ENCODE assay signal across 3 cellular contexts in the genomic region with DNA sequence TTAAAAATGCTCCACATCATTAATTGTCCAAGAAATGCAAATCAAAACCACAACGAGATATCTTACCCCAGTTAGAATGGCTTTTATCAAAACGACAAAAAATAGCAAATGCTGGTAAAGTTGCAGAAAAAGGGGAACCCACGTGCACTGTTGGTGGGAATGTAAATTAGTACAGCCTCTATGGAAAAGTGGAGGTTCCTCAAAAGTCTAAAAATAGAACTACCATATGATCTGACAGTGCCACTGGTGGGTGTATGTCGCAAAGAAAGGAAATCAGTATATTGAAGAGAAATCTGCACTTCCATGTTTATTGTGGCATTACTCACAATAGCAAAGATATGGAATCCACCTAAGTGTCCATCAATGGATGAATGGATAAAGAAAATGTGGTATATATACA.
TF ChIP-seq lines count a peak whose summit lies in the region.

No MANE protein-coding gene starts in this region.

TF ChIP-seq in SK-N-SH treated with all-trans-retinoic acid at 6 μM for 48 hours, 23 proteins besides CTCF, POLR2A, EP300 and RAD21:
- TF ChIP-seq, protein P1, sequence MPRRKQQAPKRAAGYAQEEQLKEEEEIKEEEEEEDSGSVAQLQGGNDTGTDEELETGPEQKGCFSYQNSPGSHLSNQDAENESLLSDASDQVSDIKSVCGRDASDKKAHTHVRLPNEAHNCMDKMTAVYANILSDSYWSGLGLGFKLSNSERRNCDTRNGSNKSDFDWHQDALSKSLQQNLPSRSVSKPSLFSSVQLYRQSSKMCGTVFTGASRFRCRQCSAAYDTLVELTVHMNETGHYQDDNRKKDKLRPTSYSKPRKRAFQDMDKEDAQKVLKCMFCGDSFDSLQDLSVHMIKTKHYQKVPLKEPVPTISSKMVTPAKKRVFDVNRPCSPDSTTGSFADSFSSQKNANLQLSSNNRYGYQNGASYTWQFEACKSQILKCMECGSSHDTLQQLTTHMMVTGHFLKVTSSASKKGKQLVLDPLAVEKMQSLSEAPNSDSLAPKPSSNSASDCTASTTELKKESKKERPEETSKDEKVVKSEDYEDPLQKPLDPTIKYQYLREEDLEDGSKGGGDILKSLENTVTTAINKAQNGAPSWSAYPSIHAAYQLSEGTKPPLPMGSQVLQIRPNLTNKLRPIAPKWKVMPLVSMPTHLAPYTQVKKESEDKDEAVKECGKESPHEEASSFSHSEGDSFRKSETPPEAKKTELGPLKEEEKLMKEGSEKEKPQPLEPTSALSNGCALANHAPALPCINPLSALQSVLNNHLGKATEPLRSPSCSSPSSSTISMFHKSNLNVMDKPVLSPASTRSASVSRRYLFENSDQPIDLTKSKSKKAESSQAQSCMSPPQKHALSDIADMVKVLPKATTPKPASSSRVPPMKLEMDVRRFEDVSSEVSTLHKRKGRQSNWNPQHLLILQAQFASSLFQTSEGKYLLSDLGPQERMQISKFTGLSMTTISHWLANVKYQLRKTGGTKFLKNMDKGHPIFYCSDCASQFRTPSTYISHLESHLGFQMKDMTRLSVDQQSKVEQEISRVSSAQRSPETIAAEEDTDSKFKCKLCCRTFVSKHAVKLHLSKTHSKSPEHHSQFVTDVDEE (CRISPR knock-in tag; IDR thresholded peaks at IDR 0.05), result no peak
- no peak for TF ChIP-seq BACH2 (CRISPR knock-in tag; IDR thresholded peaks at IDR 0.05; ENCODE audit: borderline replicate concordance)
- TF ChIP-seq PPARA (CRISPR knock-in tag; IDR thresholded peaks at IDR 0.05; ENCODE audit: borderline replicate concordance), result no peak
- TF ChIP-seq RARB (CRISPR knock-in tag; IDR thresholded peaks at IDR 0.05), result no peak
- no peak for TF ChIP-seq ZFP3 (CRISPR knock-in tag; IDR thresholded peaks at IDR 0.05)
- TF ChIP-seq ZNF8 (CRISPR knock-in tag; IDR thresholded peaks at IDR 0.05), result peak; percentile 41; the same call in 1 of the 2 replicates

TF ChIP-seq in SK-N-SH, 30 proteins besides CTCF, POLR2A, EP300 and RAD21:
- TF ChIP-seq SMC3 (IDR thresholded peaks at IDR 0.05; ENCODE audit: low read depth, low read length) (no peak), MEF2A (IDR thresholded peaks at IDR 0.05; ENCODE audit: borderline replicate concordance, low read depth) (no peak), FOXM1 (IDR thresholded peaks at IDR 0.05; ENCODE audit: low read depth) (no peak), TEAD4 (IDR thresholded peaks at IDR 0.05; ENCODE audit: borderline replicate concordance, insufficient read depth) (no peak), RXRA (IDR thresholded peaks at IDR 0.05; ENCODE audit: borderline replicate concordance, low read depth) (no peak), RCOR1 (IDR thresholded peaks at IDR 0.05; ENCODE audit: low read length) (no peak), NFIC (IDR thresholded peaks at IDR 0.05; ENCODE audit: borderline replicate concordance) (no peak), ELF1 (IDR thresholded peaks at IDR 0.05) (no peak)
- TF ChIP-seq, protein P2, sequence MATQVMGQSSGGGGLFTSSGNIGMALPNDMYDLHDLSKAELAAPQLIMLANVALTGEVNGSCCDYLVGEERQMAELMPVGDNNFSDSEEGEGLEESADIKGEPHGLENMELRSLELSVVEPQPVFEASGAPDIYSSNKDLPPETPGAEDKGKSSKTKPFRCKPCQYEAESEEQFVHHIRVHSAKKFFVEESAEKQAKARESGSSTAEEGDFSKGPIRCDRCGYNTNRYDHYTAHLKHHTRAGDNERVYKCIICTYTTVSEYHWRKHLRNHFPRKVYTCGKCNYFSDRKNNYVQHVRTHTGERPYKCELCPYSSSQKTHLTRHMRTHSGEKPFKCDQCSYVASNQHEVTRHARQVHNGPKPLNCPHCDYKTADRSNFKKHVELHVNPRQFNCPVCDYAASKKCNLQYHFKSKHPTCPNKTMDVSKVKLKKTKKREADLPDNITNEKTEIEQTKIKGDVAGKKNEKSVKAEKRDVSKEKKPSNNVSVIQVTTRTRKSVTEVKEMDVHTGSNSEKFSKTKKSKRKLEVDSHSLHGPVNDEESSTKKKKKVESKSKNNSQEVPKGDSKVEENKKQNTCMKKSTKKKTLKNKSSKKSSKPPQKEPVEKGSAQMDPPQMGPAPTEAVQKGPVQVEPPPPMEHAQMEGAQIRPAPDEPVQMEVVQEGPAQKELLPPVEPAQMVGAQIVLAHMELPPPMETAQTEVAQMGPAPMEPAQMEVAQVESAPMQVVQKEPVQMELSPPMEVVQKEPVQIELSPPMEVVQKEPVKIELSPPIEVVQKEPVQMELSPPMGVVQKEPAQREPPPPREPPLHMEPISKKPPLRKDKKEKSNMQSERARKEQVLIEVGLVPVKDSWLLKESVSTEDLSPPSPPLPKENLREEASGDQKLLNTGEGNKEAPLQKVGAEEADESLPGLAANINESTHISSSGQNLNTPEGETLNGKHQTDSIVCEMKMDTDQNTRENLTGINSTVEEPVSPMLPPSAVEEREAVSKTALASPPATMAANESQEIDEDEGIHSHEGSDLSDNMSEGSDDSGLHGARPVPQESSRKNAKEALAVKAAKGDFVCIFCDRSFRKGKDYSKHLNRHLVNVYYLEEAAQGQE (IDR thresholded peaks at IDR 0.05; ENCODE audit: low read depth, low read length), result no peak
TF ChIP-seq in SK-N-SH: peak in this region for 0.

TF ChIP-seq in endothelial cell of umbilical vein, 7 proteins besides CTCF, POLR2A, EP300 and RAD21:
- TF ChIP-seq JUN (IDR thresholded peaks at IDR 0.05; ENCODE audit: borderline replicate concordance, insufficient read depth, insufficient read length, low read depth) (no peak), EZH2 (IDR thresholded peaks at IDR 0.05; ENCODE audit: borderline replicate concordance, low read depth, low read length, severe bottlenecking) (no peak), FOS (IDR thresholded peaks at IDR 0.05; ENCODE audit: borderline replicate concordance, insufficient read depth, low read length) (no peak), GATA2 (IDR thresholded peaks at IDR 0.05; ENCODE audit: insufficient read depth, insufficient read length, low read depth, low read length) (no peak), POLR2AphosphoS5 (IDR thresholded peaks at IDR 0.05; ENCODE audit: insufficient read depth, low read depth, low read length) (no peak), MYC (IDR thresholded peaks at IDR 0.05; ENCODE audit: low read depth, low read length) (no peak)
- TF ChIP-seq, protein P3, sequence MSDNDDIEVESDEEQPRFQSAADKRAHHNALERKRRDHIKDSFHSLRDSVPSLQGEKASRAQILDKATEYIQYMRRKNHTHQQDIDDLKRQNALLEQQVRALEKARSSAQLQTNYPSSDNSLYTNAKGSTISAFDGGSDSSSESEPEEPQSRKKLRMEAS (IDR thresholded peaks at IDR 0.05; ENCODE audit: insufficient read depth, insufficient read length), result no peak
TF ChIP-seq in endothelial cell of umbilical vein: peak in this region for 0.
